ENCODE assay signal across 22 cellular contexts in genomic region chr5:149878371-149878770, GRCh38.
A peak's percentile ranks its signal among the peaks of the same experiment; 100 is the strongest.
DNase-seq lines count a peak whose midpoint lies in the region; ATAC-seq, FAIRE-seq and TF ChIP-seq lines count a peak whose summit lies in the region.
"Had no signal": no experiment of that assay in that cellular context is flagged by ENCODE, and none has a peak within 500 bp of the region (broad histone marks: within the 10 kb centered on the region; RNA-seq: fewer than 3 reads in every experiment).

No MANE protein-coding gene starts in this region.

- H3K4me3 ChIP-seq in H1 (ENCODE audit: extremely low read depth in 1 of 4, insufficient read depth in 2 of 4, low read depth in 3 of 4, low read length in 4 of 4) = no peak overlapping the region
- H3K4me3 ChIP-seq in suprapubic skin = no peak overlapping the region
- H3K4me3 ChIP-seq: esophagus squamous epithelium, GM23338, pancreas, thyroid gland had no signal

- DNase-seq in Daoy (ENCODE audit: low read depth) (peak; percentile 18), NCI-H69 (lab: John Stamatoyannopoulos, UW) (peak; percentile 62), H1 (ENCODE audit: low read depth in 1 of 2, low spot score in 2 of 2) (no peak), lung microvascular endothelial cell (ENCODE audit: low read depth in 2 of 2) (peak; percentile 74 to 78), suprapubic skin (ENCODE audit: low spot score in 2 of 2) (no peak), RWPE1 (ENCODE audit: low spot score) (no peak), NOMO-1 treated with dmso at 0.1 percent for 144 hours (lab: John Stamatoyannopoulos, UW; ENCODE audit: unreplicated experiment) (no peak)
- DNase-seq: activated CD4-positive, alpha-beta memory T cell treated with anti-CD3 and anti-CD28 coated beads, Interleukin-2, amount 10 ng/mL, durations not matched to agents 7 days and 5 days; activated CD4-positive, CD25-positive, alpha-beta regulatory T cell; activated naive CD4-positive, alpha-beta T cell; activated T-cell treated with anti-CD3 and anti-CD28 coated beads, Interleukin-2, amount 50 U/mL, for 24 hours; amniotic stem cell; CD4-positive, CD25-positive, alpha-beta regulatory T cell; central memory CD4-positive, alpha-beta T cell; effector CD4-positive, alpha-beta T cell; esophagus squamous epithelium; NCI-H146; pancreas; stimulated activated naive CD4-positive, alpha-beta T cell treated with Interleukin-2 at 50 U/mL for 16 hours; thyroid gland had no signal

- H2BK20ac ChIP-seq in H1 (ENCODE audit: low read length) = no peak overlapping the region

- 0 out of 2 replicates have a peak overlapping the region, but pooled peaks have one; percentile 20 for H2AFZ ChIP-seq in H1 (ENCODE audit: low read length)
- H2AFZ ChIP-seq: GM23338 had no signal

- TF ChIP-seq RAD21 in H1 (IDR thresholded peaks at IDR 0.05 in 1 of 2, conservative IDR thresholded peaks at IDR 0.05 in 1 of 2; ENCODE audit: low read depth in 2 of 2, low read length in 2 of 2) = no peak

- TF ChIP-seq EP300 in H1 (IDR thresholded peaks at IDR 0.05; ENCODE audit: borderline replicate concordance in 1 of 2, low read depth in 2 of 2, low read length in 2 of 2) (no peak), suprapubic skin (IDR thresholded peaks at IDR 0.05) (no peak)

- no peak overlapping the region for H2BK5ac ChIP-seq in H1 (ENCODE audit: low read depth, low read length)

- no peak overlapping the region for H3K14ac ChIP-seq in H1 (ENCODE audit: insufficient read length)

- no peaks in the 10 kb centered on the region for H3K9me3 ChIP-seq in H1 (ENCODE audit: insufficient read depth in 2 of 2, low read depth in 1 of 2, low read length in 1 of 2)
- no peaks in the 10 kb centered on the region for H3K9me3 ChIP-seq in suprapubic skin
- H3K9me3 ChIP-seq: esophagus squamous epithelium, pancreas, thyroid gland had no signal

- H2BK12ac ChIP-seq in H1 (ENCODE audit: low read depth, low read length) = no peak overlapping the region

- H3K4ac ChIP-seq in H1 (replicated peaks; ENCODE audit: insufficient read length, low read depth, low read length) = no peak overlapping the region

- no peak overlapping the region for H4K91ac ChIP-seq in H1 (replicated peaks; ENCODE audit: insufficient read length, low read length)

- no peak for ATAC-seq in GM21381 (IDR thresholded peaks at IDR 0.05; ENCODE audit: unreplicated experiment)
- ATAC-seq: GM23338, pancreas had no signal

- H3K79me1 ChIP-seq in H1 (ENCODE audit: low read depth, low read length) = no peaks in the 10 kb centered on the region

- TF ChIP-seq CTCF in H1 (IDR thresholded peaks at IDR 0.05; ENCODE audit: control extremely low read depth in 1 of 3, insufficient read depth in 1 of 3, low read depth in 1 of 3, low read length in 3 of 3) (no peak), suprapubic skin (IDR thresholded peaks at IDR 0.05) (no peak), RWPE1 (conservative IDR thresholded peaks at IDR 0.05; ENCODE audit: low read depth) (no peak)

- H2BK15ac ChIP-seq in H1 (ENCODE audit: low read length) = no peak overlapping the region

- H4K5ac ChIP-seq in H1 (ENCODE audit: insufficient read length, low read depth, low read length) = no peak overlapping the region

- CTCF ChIA-PET in H1 (lab: Charles Lee; ENCODE audit: partially characterized antibody) = interaction anchor here (0.7 to 0.8 kb wide), 2 partner anchors 26 to 112 kb away, joined by 3 to 5 read pairs; no protein-coding TSS in a partner anchor
- CTCF ChIA-PET in RWPE1 (lab: Yijun Ruan, JAX) = interaction anchor here (0.6 to 0.8 kb wide), 3 partner anchors 143 to 190 kb away, joined by 3 to 8 read pairs (median 6); no protein-coding TSS in a partner anchor

- no peak overlapping the region for H3K23ac ChIP-seq in H1 (ENCODE audit: insufficient read length)

- WGBS in H1 (ENCODE audit: extremely low coverage in 1 of 2, insufficient coverage in 1 of 2, insufficient read length in 1 of 2, insufficient replicate concordance in 2 of 2, low coverage in 1 of 2, low lambda C conversion rate in 2 of 2, missing lambda C conversion rate in 1 of 2), 2 experiments = 82% methylated on average over 7 of the region's 7 CpGs; no CpG with 5 or more reads in 1 of the 2 experiments
- WGBS in suprapubic skin = 65% methylated on average over 7 of the region's 7 CpGs

- no peak overlapping the region for H2BK120ac ChIP-seq in H1 (replicated peaks; ENCODE audit: low read depth, low read length)

- H3K36me3 ChIP-seq in H1 (ENCODE audit: control insufficient read depth in 2 of 4, insufficient read depth in 4 of 4, low read length in 3 of 4) (no peaks in the 10 kb centered on the region), suprapubic skin (no peaks in the 10 kb centered on the region)
- H3K36me3 ChIP-seq: esophagus squamous epithelium, pancreas, thyroid gland had no signal

- no peaks in the 10 kb centered on the region for H3K23me2 ChIP-seq in H1 (ENCODE audit: low read depth, low read length)

- no peak overlapping the region for H2AK5ac ChIP-seq in H1 (ENCODE audit: low read depth, low read length)

- POLR2A ChIA-PET in H1 (lab: Charles Lee; ENCODE audit: partially characterized antibody) (no interaction called here), RWPE1 (lab: Yijun Ruan, JAX; ENCODE audit: low non-redundant PET) (no interaction called here)

- H3K27me3 ChIP-seq in H1 (replicated peaks in 1 of 4; ENCODE audit: control insufficient read depth in 3 of 4, extremely low read depth in 1 of 4, insufficient read depth in 3 of 4, low read length in 3 of 4) (no peaks in the 10 kb centered on the region), suprapubic skin (no peaks in the 10 kb centered on the region)
- H3K27me3 ChIP-seq: esophagus squamous epithelium, pancreas, thyroid gland had no signal

- no peak for FAIRE-seq in H1 (lab: Jason Lieb, UNC)

- H3K56ac ChIP-seq in H1 (replicated peaks; ENCODE audit: insufficient read length, low read depth, low read length) = no peak overlapping the region

- H3K27ac ChIP-seq in H1 (ENCODE audit: low read depth, low read length) = no peak overlapping the region
- no peak overlapping the region for H3K27ac ChIP-seq in suprapubic skin
- no peak overlapping the region for H3K27ac ChIP-seq in RWPE1
- H3K27ac ChIP-seq: pancreas, thyroid gland had no signal

- H3K4me2 ChIP-seq in H1 (ENCODE audit: insufficient read depth in 1 of 2, low read depth in 2 of 2, low read length in 2 of 2) = no peak overlapping the region
- H3K4me2 ChIP-seq: GM23338 had no signal

- TF ChIP-seq POLR2A in H1 (IDR thresholded peaks at IDR 0.05; ENCODE audit: control extremely low read depth in 1 of 2, low read depth in 2 of 2, low read length in 2 of 2) (no peak), suprapubic skin (IDR thresholded peaks at IDR 0.05) (no peak)

- H3K4me1 ChIP-seq in H1 (replicated peaks in 1 of 4; ENCODE audit: control insufficient read depth in 3 of 4, insufficient read depth in 4 of 4, low read length in 3 of 4) (no peaks in the 10 kb centered on the region), suprapubic skin (no peaks in the 10 kb centered on the region)
- H3K4me1 ChIP-seq: pancreas, thyroid gland had no signal

- no peak overlapping the region for H3K18ac ChIP-seq in H1 (ENCODE audit: extremely low read depth, low read length)

- no peak overlapping the region for H4K8ac ChIP-seq in H1 (ENCODE audit: extremely low read depth, insufficient read depth, low read length)

- no peaks in the 10 kb centered on the region for H3K79me2 ChIP-seq in H1 (ENCODE audit: control insufficient read depth in 1 of 2, insufficient read depth in 2 of 2, low read length in 2 of 2)

- peak overlapping the region in 1 of 4 experiments; percentile 50; a peak in 1 of 7 replicates for H3K9ac ChIP-seq in H1 (replicated peaks in 1 of 4; ENCODE audit: extremely low read depth in 1 of 4, low read depth in 3 of 4, low read length in 3 of 4)

- H4K20me1 ChIP-seq in H1 (replicated peaks in 1 of 2; ENCODE audit: control insufficient read depth in 1 of 2, insufficient read depth in 2 of 2, low read length in 2 of 2) = no peaks in the 10 kb centered on the region

TF ChIP-seq in H1, 55 proteins besides CTCF, POLR2A, EP300 and RAD21 (continues in another document):
- no peak for TF ChIP-seq KDM4A (IDR thresholded peaks at IDR 0.05; ENCODE audit: low read depth, low read length, severe bottlenecking)
- TF ChIP-seq CHD2 (IDR thresholded peaks at IDR 0.05; ENCODE audit: low read length) = no peak
- TF ChIP-seq CBX5 (IDR thresholded peaks at IDR 0.05; ENCODE audit: low read depth, low read length) = no peak
- no peak for TF ChIP-seq TAF1 (IDR thresholded peaks at IDR 0.05; ENCODE audit: low read depth, low read length)
- no peak for TF ChIP-seq PHF8 (conservative IDR thresholded peaks at IDR 0.05; ENCODE audit: low read depth, low read length)
- TF ChIP-seq SIX5 (IDR thresholded peaks at IDR 0.05; ENCODE audit: low read depth, low read length) = no peak
- no peak for TF ChIP-seq CREB1 (IDR thresholded peaks at IDR 0.05)
- no peak for TF ChIP-seq NANOG (IDR thresholded peaks at IDR 0.05; ENCODE audit: insufficient read depth, low read depth, low read length, poor library complexity, severe bottlenecking)
- TF ChIP-seq SRF (IDR thresholded peaks at IDR 0.05; ENCODE audit: low read depth, low read length) = no peak
- TF ChIP-seq SP1 (IDR thresholded peaks at IDR 0.05; ENCODE audit: low read depth, low read length) = no peak
- no peak for TF ChIP-seq KDM1A (IDR thresholded peaks at IDR 0.05; ENCODE audit: borderline replicate concordance, low read length)
- TF ChIP-seq NRF1 (IDR thresholded peaks at IDR 0.05; ENCODE audit: low read depth, low read length) = no peak
- no peak for TF ChIP-seq FOSL1 (IDR thresholded peaks at IDR 0.05; ENCODE audit: insufficient read depth, low read depth, low read length)
- TF ChIP-seq ZNF274 (IDR thresholded peaks at IDR 0.05; ENCODE audit: borderline replicate concordance, extremely low read depth, low read length) = no peak

Comparison
In these comparisons a context has a peak if more than half of its experiments do, and no peak if none do; other contexts are left out.
1. DNase-seq: peak in Daoy (single experiment), NCI-H69 (single experiment) and lung microvascular endothelial cell (2 of 2); none in H1 (0 of 2), suprapubic skin (0 of 2), RWPE1 (single experiment) and NOMO-1 treated with dmso at 0.1 percent for 144 hours (single experiment).